In genomic region chr1:40887012-40887378, GRCh38 we compare ENCODE assay signal across 15 cellular contexts.
"Had no signal": no experiment of that assay in that cellular context is flagged by ENCODE, and none has a peak within 500 bp of the region (broad histone marks: within the 10 kb centered on the region; RNA-seq: fewer than 3 reads in every experiment).

No MANE protein-coding gene starts in this region.

- H2AFZ ChIP-seq: parathyroid adenoma had no signal

- H3K9ac ChIP-seq: parathyroid adenoma had no signal

- H3K27ac ChIP-seq: lower lobe of right lung, parathyroid adenoma, testis, upper lobe of left lung had no signal

- FAIRE-seq: endometrium had no signal

- H3K9me3 ChIP-seq: lower lobe of right lung, testis, upper lobe of left lung had no signal

- DNase-seq: activated CD4-positive, alpha-beta T cell treated with anti-CD3 and anti-CD28 coated beads, Interleukin-2, amount 50 U/mL, for 1 hour; activated CD4-positive, CD25-positive, alpha-beta regulatory T cell treated with anti-CD3 and anti-CD28 coated beads, Interleukin-2, amount 50 U/mL, for 72 hours; activated CD8-positive, alpha-beta memory T cell treated with anti-CD3 and anti-CD28 coated beads, Interleukin-2, amount 50 U/mL, for 4 hours; activated effector memory CD4-positive, alpha-beta T cell treated with Interleukin-2 at 50 U/mL for 16 hours; activated naive CD4-positive, alpha-beta T cell treated with anti-CD3 and anti-CD28 coated beads, Interleukin-2, amount 10 ng/mL, durations not matched to agents 7 days and 5 days; activated naive CD8-positive, alpha-beta T cell treated with anti-CD3 and anti-CD28 coated beads, Interleukin-2, amount 50 U/mL, for 24 hours; activated T-cell treated with anti-CD3 and anti-CD28 coated beads, Interleukin-2, amount 50 U/mL, for 48 hours; anterior cingulate cortex; cortex of kidney; lower lobe of right lung; natural killer cell; testis; upper lobe of left lung had no signal

- H3K36me3 ChIP-seq: lower lobe of right lung, upper lobe of left lung had no signal

- ATAC-seq: activated naive CD8-positive, alpha-beta T cell treated with anti-CD3 and anti-CD28 coated beads, Interleukin-2, amount 50 U/mL, for 24 hours; lower lobe of right lung; natural killer cell had no signal

- H3K4me3 ChIP-seq: lower lobe of right lung, testis, upper lobe of left lung had no signal

- H3K79me2 ChIP-seq: parathyroid adenoma had no signal

- H3K27me3 ChIP-seq: testis had no signal

- H3K4me1 ChIP-seq: parathyroid adenoma, testis had no signal
